In the genomic region with DNA sequence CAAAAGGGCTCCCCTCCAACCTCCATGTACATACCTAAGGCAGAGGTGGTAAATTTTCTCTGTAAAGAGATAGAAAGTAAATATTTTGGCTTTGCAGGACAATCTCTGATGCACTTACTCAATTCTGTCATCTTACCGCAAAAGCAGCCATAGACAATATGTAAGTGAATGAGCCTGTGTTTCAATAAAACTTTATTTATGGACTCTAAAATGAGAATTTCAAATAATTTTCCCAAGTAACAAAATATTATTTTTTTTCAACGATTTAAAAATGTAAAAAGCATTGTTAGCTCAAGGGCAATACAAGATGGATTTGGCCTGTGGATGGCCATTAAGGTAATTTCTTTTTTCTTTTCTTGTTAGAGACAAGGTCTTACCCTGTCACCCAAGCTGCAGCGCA, we compare ENCODE assay signal across 28 cellular contexts.
"Had no signal": no experiment of that assay in that cellular context is flagged by ENCODE, and none has a peak within 500 bp of the region (broad histone marks: within the 10 kb centered on the region; RNA-seq: fewer than 3 reads in every experiment).

No MANE protein-coding gene starts in this region.

- ATAC-seq: effector memory CD8-positive, alpha-beta T cell; esophagus mucosa; foreskin keratinocyte; gastrocnemius medialis; gastroesophageal sphincter; heart left ventricle; heart right ventricle had no signal

- DNase-seq: colonic mucosa; cortex of kidney; dermis blood vessel endothelial cell; dorsolateral prefrontal cortex; effector CD4-positive, alpha-beta T cell; effector CD8-positive, alpha-beta T cell; effector memory CD4-positive, alpha-beta T cell; effector memory CD8-positive, alpha-beta T cell; endodermal cell; erythroblast; esophagus squamous epithelium; foreskin fibroblast; foreskin keratinocyte; foreskin melanocyte; gastrocnemius medialis; glutamatergic neuron; head of caudate nucleus; heart left ventricle; heart right ventricle had no signal

- H3K27me3 ChIP-seq: colonic mucosa, dorsolateral prefrontal cortex, esophagus muscularis mucosa, esophagus squamous epithelium, foreskin keratinocyte, gastrocnemius medialis, gastroesophageal sphincter, heart left ventricle, heart right ventricle, hepatocyte had no signal

- FAIRE-seq: endometrium, endothelial cell of umbilical vein, frontal cortex had no signal

- H3K4me2 ChIP-seq: hepatocyte had no signal

- H3K9me3 ChIP-seq: colonic mucosa, esophagus muscularis mucosa, esophagus squamous epithelium, gastrocnemius medialis, gastroesophageal sphincter, heart left ventricle, heart right ventricle had no signal

- H3K36me3 ChIP-seq: colonic mucosa, esophagus muscularis mucosa, esophagus squamous epithelium, gastrocnemius medialis, gastroesophageal sphincter had no signal

- H3K79me2 ChIP-seq: hepatocyte had no signal

- H2AFZ ChIP-seq: hepatocyte had no signal

- H3K27ac ChIP-seq: colonic mucosa, coronary artery, dorsolateral prefrontal cortex, epithelial cell of prostate, esophagus muscularis mucosa, esophagus squamous epithelium, foreskin keratinocyte, gastrocnemius medialis, gastroesophageal sphincter, heart left ventricle, heart right ventricle, hepatocyte had no signal

- H3K4me1 ChIP-seq: colonic mucosa, esophagus squamous epithelium, foreskin keratinocyte had no signal

- H3K4me3 ChIP-seq: colonic mucosa, coronary artery, dorsolateral prefrontal cortex, esophagus muscularis mucosa, esophagus squamous epithelium, gastrocnemius medialis, gastroesophageal sphincter, heart left ventricle, heart right ventricle, hepatocyte had no signal
